In the genomic region with DNA sequence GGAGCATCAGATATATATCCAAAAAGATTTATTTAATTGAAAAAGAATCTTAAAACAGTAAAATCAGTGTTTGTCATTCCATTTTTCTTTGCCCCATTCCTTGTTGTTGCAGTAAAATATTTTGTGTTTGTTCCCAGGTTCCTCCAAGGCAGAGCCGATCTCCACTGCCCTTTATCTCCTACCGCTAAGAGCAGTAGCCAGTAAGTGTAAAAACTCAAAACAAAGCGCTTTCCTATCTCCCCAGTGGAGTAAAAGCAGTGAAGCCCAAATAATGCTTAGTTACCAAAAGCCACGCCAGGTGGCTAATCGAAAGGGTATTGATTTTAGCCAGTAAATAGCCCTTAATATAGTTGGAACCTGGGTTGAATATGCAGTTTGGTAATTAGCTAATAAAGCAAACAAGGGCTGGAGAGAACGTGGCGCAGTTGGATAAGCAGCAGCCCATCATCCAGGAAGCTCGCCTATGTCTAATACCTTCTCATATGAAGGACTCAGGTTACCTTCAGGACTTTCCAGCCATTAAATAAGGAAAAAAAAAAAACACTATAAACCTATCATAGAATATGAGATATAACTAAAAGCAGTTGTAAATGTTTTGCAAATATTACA, we compare ENCODE assay signal across 24 cellular contexts. TPM values are rescaled to one million over a fixed set of nuclear protein-coding genes. Genes with fewer than 3 reads are reported as not detected.
DNase-seq lines count a peak whose midpoint lies in the region; ATAC-seq, FAIRE-seq and TF ChIP-seq lines count a peak whose summit lies in the region.
"Had no signal": no experiment of that assay in that cellular context is flagged by ENCODE, and none has a peak within 500 bp of the region (broad histone marks: within the 10 kb centered on the region; RNA-seq: fewer than 3 reads in every experiment).

No MANE protein-coding gene starts in this region.

- no peaks in the 10 kb centered on the region for H4K20me1 ChIP-seq in K562 (replicated peaks; ENCODE audit: control insufficient read depth, insufficient read depth, low read length)

- H3K4me3 Mint-ChIP-seq in osteocyte (ENCODE audit: unreplicated experiment) (no peak overlapping the region), Calu3 (ENCODE audit: low read depth, unreplicated experiment) (no peak overlapping the region)
- H3K4me3 Mint-ChIP-seq: activated T-cell treated with anti-CD3 and anti-CD28 coated beads, Interleukin-2, amount 50 U/mL, for 72 hours had no signal

- H3K36me3 Mint-ChIP-seq in osteocyte (ENCODE audit: unreplicated experiment) (no peaks in the 10 kb centered on the region), Calu3 (ENCODE audit: insufficient read depth, unreplicated experiment) (no peaks in the 10 kb centered on the region)

- H3K27ac ChIP-seq in K562 (ENCODE audit: extremely low read depth, low read depth, low read length), result no peak overlapping the region
- H3K27ac ChIP-seq: stomach, thyroid gland had no signal

- no peak for FAIRE-seq in K562 (lab: Jason Lieb, UNC)
- no peak for FAIRE-seq in urothelium cell line (lab: Jason Lieb, UNC)
- FAIRE-seq: GM12892 had no signal

- TF ChIP-seq EP300 in K562 (IDR thresholded peaks at IDR 0.05; ENCODE audit: low read length), result no peak

- BruUV-seq in K562 (replicated peaks; lab: Mats Ljungman, UMichigan), result no TSS peak
- BruUV-seq in Calu3 (replicated peaks; lab: Mats Ljungman, UMichigan), result no TSS peak

- peak overlapping the region; percentile 11; the same call in 1 of the 2 replicates for H2AFZ ChIP-seq in K562 (ENCODE audit: low read depth, low read length)

- CTCF ChIA-PET in K562 (lab: Yijun Ruan, JAX; ENCODE audit: low intra/inter-chr PET ratio) (no interaction called here), Calu3 (lab: Charles Lee) (interaction anchor here (0.6 to 0.7 kb wide), 2 partner anchors 187 to 819 kb away, joined by 3 read pairs; no protein-coding TSS in a partner anchor)

- H3K4me1 Mint-ChIP-seq in osteocyte (ENCODE audit: unreplicated experiment) (peaks cover 22% of the 10 kb centered on the region), Calu3 (ENCODE audit: low read depth, unreplicated experiment) (peaks cover 8% of the 10 kb centered on the region)

- H3K9me3 ChIP-seq in K562 (replicated peaks; ENCODE audit: control insufficient read depth, insufficient read depth, low read depth, low read length), result no peaks in the 10 kb centered on the region; the same call in 1 of the 2 replicates
- H3K9me3 ChIP-seq: stomach, thyroid gland had no signal

- 27% methylated on average over 8 of the region's 8 CpGs for WGBS in K562 (ENCODE audit: insufficient coverage, low coverage, missing lambda C conversion rate)

- intact Hi-C loops in K562 (cut with micrococcal nuclease), result no loop called here
- intact Hi-C loops in Calu3 (cut with micrococcal nuclease; ENCODE audit: unreplicated experiment), result no loop called here

- TF ChIP-seq RAD21 in K562 (CRISPR knock-in tag; conservative IDR thresholded peaks at IDR 0.05 in 1 of 2, IDR thresholded peaks at IDR 0.05 in 1 of 2), result no peak

- H3K27ac Mint-ChIP-seq in osteocyte (ENCODE audit: unreplicated experiment) (peak overlapping the region; percentile 61), Calu3 (ENCODE audit: unreplicated experiment) (no peak overlapping the region)
- H3K27ac Mint-ChIP-seq: activated T-cell treated with anti-CD3 and anti-CD28 coated beads, Interleukin-2, amount 50 U/mL, for 72 hours; progenitor cell of endocrine pancreas had no signal

- DNase-seq in NCI-H1092 (lab: John Stamatoyannopoulos, UW) (peak; percentile 14), NCI-H2029 treated with DMSO at 0.1 percent for 48 hours (lab: John Stamatoyannopoulos, UW) (peak; percentile 75), K562 (ENCODE audit: extremely low read depth in 1 of 4, low spot score in 3 of 4) (no peak), osteocyte (ENCODE audit: extremely low spot score, unreplicated experiment) (no peak), Calu3 (no peak), urothelium cell line (ENCODE audit: low spot score) (no peak)
- DNase-seq: activated CD4-positive, alpha-beta T cell treated with anti-CD3 and anti-CD28 coated beads, Interleukin-2, amount 50 U/mL, for 4 hours; activated T-cell treated with anti-CD3 and anti-CD28 coated beads, Interleukin-2, amount 50 U/mL, for 72 hours; caudate nucleus; cortex of kidney; effector memory CD4-positive, alpha-beta T cell; NCI-H2081; NCI-H446; stimulated activated CD4-positive, alpha-beta T cell treated with anti-CD3 and anti-CD28 coated beads, Interleukin-4, amount 100 ng/mL, for 1 hour; stomach; T-helper 2 cell; thyroid gland had no signal

- no peaks in the 10 kb centered on the region for H3K4me1 ChIP-seq in K562 (replicated peaks in 1 of 2; ENCODE audit: control insufficient read depth in 2 of 2, insufficient read depth in 2 of 2, low read length in 2 of 2)
- H3K4me1 ChIP-seq: HAP-1, thyroid gland had no signal

- no peak overlapping the region for H3K9ac ChIP-seq in K562 (ENCODE audit: insufficient read depth in 1 of 2, low read depth in 2 of 2, low read length in 2 of 2)

- in situ Hi-C loops in K562 (cut with MboI), result no loop called here

- no peaks in the 10 kb centered on the region for H3K9me1 ChIP-seq in K562 (ENCODE audit: control insufficient read depth, insufficient read depth, low read length)

- TF ChIP-seq POLR2A in K562 (conservative IDR thresholded peaks at IDR 0.05), result no peak

- peak; percentile 57; the same call in 1 of the 3 replicates for ATAC-seq in K562
- ATAC-seq in HG02973 (IDR thresholded peaks at IDR 0.05; ENCODE audit: unreplicated experiment), result no peak
- ATAC-seq: activated CD4-positive, CD25-positive, alpha-beta regulatory T cell treated with anti-CD3 and anti-CD28 coated beads, Interleukin-2, amount 50 U/mL, for 24 hours; activated T-cell treated with anti-CD3 and anti-CD28 coated beads, Interleukin-2, amount 50 U/mL, for 72 hours; Right ventricle myocardium inferior; sciatic nerve had no signal

- TF ChIP-seq CTCF in K562 (IDR thresholded peaks at IDR 0.05 in 2 of 3, conservative IDR thresholded peaks at IDR 0.05 in 1 of 3; ENCODE audit: insufficient read depth in 2 of 3, low read depth in 1 of 3, low read length in 3 of 3) (no peak), osteocyte (IDR thresholded peaks at IDR 0.05) (no peak), Calu3 (IDR thresholded peaks at IDR 0.05; ENCODE audit: unreplicated experiment) (no peak)

- no peaks in the 10 kb centered on the region for H3K27me3 ChIP-seq in K562 (ENCODE audit: control insufficient read depth in 2 of 2, insufficient read depth in 2 of 2, low read length in 2 of 2)
- H3K27me3 ChIP-seq: stomach, thyroid gland had no signal

- H3K9me3 Mint-ChIP-seq in osteocyte (ENCODE audit: unreplicated experiment) (peaks cover 9% of the 10 kb centered on the region), Calu3 (ENCODE audit: low read depth, unreplicated experiment) (no peaks in the 10 kb centered on the region)

- no peak overlapping the region for H3K4me3 ChIP-seq in K562
- H3K4me3 ChIP-seq: HAP-1, thyroid gland had no signal

- H3K79me2 ChIP-seq in K562 (ENCODE audit: control insufficient read depth, insufficient read depth, low read length), result no peaks in the 10 kb centered on the region

- no peaks in the 10 kb centered on the region for H3K36me3 ChIP-seq in K562 (ENCODE audit: control insufficient read depth, insufficient read depth, low read length)
- H3K36me3 ChIP-seq: HAP-1, stomach, thyroid gland had no signal

- H3K27me3 Mint-ChIP-seq in osteocyte (ENCODE audit: unreplicated experiment), result no peaks in the 10 kb centered on the region
- H3K27me3 Mint-ChIP-seq in Calu3 (ENCODE audit: unreplicated experiment), result no peaks in the 10 kb centered on the region
- H3K27me3 Mint-ChIP-seq: progenitor cell of endocrine pancreas had no signal

- POLR2A ChIA-PET in K562 (lab: Yijun Ruan, JAX), result interaction anchor here (0.6 to 0.7 kb wide), 2 partner anchors 22 to 38 kb away, joined by 3 read pairs; no protein-coding TSS in a partner anchor

- H3K4me2 ChIP-seq in K562 (ENCODE audit: insufficient read depth, low read length), result no peak overlapping the region

TF ChIP-seq in K562, 482 proteins besides CTCF, POLR2A, EP300 and RAD21:
- TF ChIP-seq ZNF696 (CRISPR knock-in tag; conservative IDR thresholded peaks at IDR 0.05), result no peak
- TF ChIP-seq TCF3 (CRISPR knock-in tag; IDR thresholded peaks at IDR 0.05), result no peak
- no peak for TF ChIP-seq ZNF121 (CRISPR knock-in tag; conservative IDR thresholded peaks at IDR 0.05)
- TF ChIP-seq ZNF316 (IDR thresholded peaks at IDR 0.05), result no peak
- no peak for TF ChIP-seq FOXP1 (CRISPR knock-in tag; IDR thresholded peaks at IDR 0.05)
- no peak for TF ChIP-seq FOXJ2 (tag; IDR thresholded peaks at IDR 0.05)
- no peak for TF ChIP-seq ZNF133 (CRISPR knock-in tag; IDR thresholded peaks at IDR 0.05)

RNA-seq across cellular contexts. Expression of a gene that starts 12.4 kb away (rescaled TPM):
- total RNA-seq in K562 (2011; cell fraction: chromatin; rRNA removed; ENCODE audit: low replicate concordance), result 14.2 and 23.6 TPM in 2 replicates
- total RNA-seq in K562 (2011; cell fraction: nucleolus; rRNA removed), result 4.8 and 8.7 TPM in 2 replicates
- 10.3 and 12.5 TPM in 2 replicates for total RNA-seq in K562 (2011; cell fraction: nucleoplasm; rRNA removed)
- total RNA-seq in K562 (2014; rRNA removed) (19.0 and 21.7 TPM in 2 replicates), K562 (2014; rRNA removed; fragmentation: Illumina TruSeq; extraction: Trizol) (28.3 and 30.7 TPM in 2 replicates), K562 (2015; rRNA removed; fragmentation: Illumina TruSeq; extraction: Trizol) (32.4 and 34.8 TPM in 2 replicates), K562 (2021) (18.0 and 24.4 TPM in 2 replicates), osteocyte (21.4 and 21.8 TPM in 2 replicates), Calu3 (2022) (55.4 and 60.0 TPM in 2 replicates)
- polyA plus RNA-seq in K562 (2011; rRNA removed) (12.9 and 15.1 TPM in 2 replicates), K562 (2014; fragmentation: Illumina TruSeq; extraction: Trizol) (24.9 and 39.2 TPM in 2 replicates), K562 (2014; fragmentation: Nextera tagmentation; extraction: Ambion mirVana) (1 to 10 TPM; 5.2 to 6.0 TPM), K562 (2014; rRNA removed) (13.2 and 13.8 TPM in 2 replicates)
- 5.0 and 9.3 TPM in 2 replicates for polyA plus RNA-seq in K562 (2011; cell fraction: cytosol; rRNA removed)
- 9.5 and 11.1 TPM in 2 replicates for polyA plus RNA-seq in K562 (2011; cell fraction: nucleus; rRNA removed)
- 15.4 and 15.6 TPM in 2 replicates for polyA plus RNA-seq in K562 (2012)
- 68.5 and 72.9 TPM in 2 replicates for polyA minus RNA-seq in K562 (2011; rRNA and poly(A)+ RNA removed)
- 28.3 and 29.2 TPM in 2 replicates for polyA minus RNA-seq in K562 (2011; cell fraction: cytosol; rRNA and poly(A)+ RNA removed)
- 11.4 and 22.7 TPM in 2 replicates for polyA minus RNA-seq in K562 (2011; cell fraction: nucleus; rRNA and poly(A)+ RNA removed)

Comparison
In these comparisons a context has a peak if more than half of its experiments do, and no peak if none do; other contexts are left out.
1. DNase-seq: peak in NCI-H1092 (single experiment) and NCI-H2029 treated with DMSO at 0.1 percent for 48 hours (single experiment); none in K562 (0 of 4), osteocyte (single experiment), Calu3 (single experiment) and urothelium cell line (single experiment).